ENCODE assay signal across 16 cellular contexts in the genomic region with DNA sequence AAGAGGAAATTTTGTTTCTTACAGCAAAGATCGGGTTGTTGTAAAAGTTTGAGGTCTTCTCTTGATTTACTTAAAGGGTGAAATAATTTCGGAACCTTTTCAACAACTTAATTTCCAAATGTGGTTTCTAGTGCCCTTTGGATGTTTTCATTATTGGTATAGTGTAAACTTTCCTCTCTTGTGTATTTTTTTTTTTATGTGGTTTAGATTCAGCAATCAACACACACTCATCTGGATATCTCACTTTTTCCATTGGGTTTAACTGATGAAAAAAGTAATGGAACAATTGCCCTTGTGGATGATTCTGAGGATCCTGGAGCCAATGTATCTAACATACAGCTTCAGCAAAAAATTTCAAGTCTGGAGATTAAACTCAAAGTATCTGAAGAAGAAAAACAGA.
DNase-seq lines count a peak whose midpoint lies in the region; ATAC-seq and TF ChIP-seq lines count a peak whose summit lies in the region.
"Had no signal": no experiment of that assay in that cellular context is flagged by ENCODE, and none has a peak within 500 bp of the region (broad histone marks: within the 10 kb centered on the region; RNA-seq: fewer than 3 reads in every experiment).

No MANE protein-coding gene starts in this region.

- H3K27me3 ChIP-seq in psoas muscle (ENCODE audit: insufficient read depth in 3 of 3, low read length in 2 of 3), result no peaks in the 10 kb centered on the region
- H3K27me3 ChIP-seq: BLaER1 treated with 17β-estradiol and CSF1 and Interleukin-3, amounts not matched to agents 10 nM and 100 nM had no signal

- H3K4me1 Mint-ChIP-seq in activated CD4-positive, alpha-beta T cell treated with anti-CD3 and anti-CD28 coated beads, Interleukin-2, amount 10 ng/mL, durations not matched to agents 24 days and 14 days, result peaks cover 4% of the 10 kb centered on the region
- peaks cover 12% of the 10 kb centered on the region for H3K4me1 Mint-ChIP-seq in stimulated activated naive CD8-positive, alpha-beta T cell treated with anti-CD3 and anti-CD28 coated beads, Interleukin-15, amount 100 ng/mL, for 72 hours
- H3K4me1 Mint-ChIP-seq in activated naive CD8-positive, alpha-beta T cell treated with anti-CD3 and anti-CD28 coated beads, Interleukin-2, amount 50 U/mL, for 24 hours, result peaks cover 11% of the 10 kb centered on the region
- H3K4me1 Mint-ChIP-seq in stimulated activated naive CD8-positive, alpha-beta T cell treated with anti-CD3 and anti-CD28 coated beads, Interleukin-15, Interleukin-2, amounts not matched to agents 100 ng/mL and 50 ng/mL, for 24 hours (ENCODE audit: low read depth), result peaks cover 14% of the 10 kb centered on the region
- H3K4me1 Mint-ChIP-seq: B cell had no signal

- H3K27ac Mint-ChIP-seq in activated CD4-positive, alpha-beta T cell treated with anti-CD3 and anti-CD28 coated beads, Interleukin-2, amount 10 ng/mL, durations not matched to agents 24 days and 14 days, result peak overlapping the region; percentile 64
- H3K27ac Mint-ChIP-seq in stimulated activated naive CD8-positive, alpha-beta T cell treated with anti-CD3 and anti-CD28 coated beads, Interleukin-15, amount 100 ng/mL, for 72 hours, result peak overlapping the region in 1 of 2 donors; percentile 34
- H3K27ac Mint-ChIP-seq in activated naive CD8-positive, alpha-beta T cell treated with anti-CD3 and anti-CD28 coated beads, Interleukin-2, amount 50 U/mL, for 24 hours, result peak overlapping the region; percentile 69
- no peak overlapping the region for H3K27ac Mint-ChIP-seq in stimulated activated naive CD8-positive, alpha-beta T cell treated with anti-CD3 and anti-CD28 coated beads, Interleukin-15, Interleukin-2, amounts not matched to agents 100 ng/mL and 50 ng/mL, for 24 hours
- H3K27ac Mint-ChIP-seq: B cell; CD8-positive, alpha-beta T cell had no signal

- no peak for DNase-seq in activated CD4-positive, alpha-beta T cell treated with anti-CD3 and anti-CD28 coated beads, Interleukin-2, amount 10 ng/mL, durations not matched to agents 24 days and 14 days
- no peak for DNase-seq in activated CD4-positive, alpha-beta T cell treated with anti-CD3 and anti-CD28 coated beads for 4 hours
- no peak for DNase-seq in stimulated activated naive CD8-positive, alpha-beta T cell treated with anti-CD3 and anti-CD28 coated beads, Interleukin-15, Interleukin-2, amounts not matched to agents 100 U/mL and 50 U/mL, for 24 hours
- no peak for DNase-seq in stimulated activated naive CD8-positive, alpha-beta T cell treated with anti-CD3 and anti-CD28 coated beads, Interleukin-15, amount 100 ng/mL, for 72 hours
- no peak for DNase-seq in activated naive CD8-positive, alpha-beta T cell treated with anti-CD3 and anti-CD28 coated beads, Interleukin-2, amount 50 U/mL, for 24 hours
- DNase-seq in SHP77 (lab: John Stamatoyannopoulos, UW) (no peak), psoas muscle (no peak)
- DNase-seq: 8988T; Calu3; CD8-positive, alpha-beta T cell; DMS 273 treated with DMSO at 0.1 percent for 48 hours; GM23248; HCEC 1CT had no signal

- intact Hi-C loops in activated CD4-positive, alpha-beta T cell treated with anti-CD3 and anti-CD28 coated beads, Interleukin-2, amount 10 ng/mL, durations not matched to agents 24 days and 14 days (cut with micrococcal nuclease), result loop anchor here (1.0 kb wide), 1 partner anchor 53 kb away; no protein-coding TSS in a partner anchor
- intact Hi-C loops in psoas muscle (cut with DNase I), result no loop called here

- peaks cover 4% of the 10 kb centered on the region for H3K9me3 Mint-ChIP-seq in activated CD4-positive, alpha-beta T cell treated with anti-CD3 and anti-CD28 coated beads, Interleukin-2, amount 10 ng/mL, durations not matched to agents 24 days and 14 days
- H3K9me3 Mint-ChIP-seq in stimulated activated naive CD8-positive, alpha-beta T cell treated with anti-CD3 and anti-CD28 coated beads, Interleukin-15, amount 100 ng/mL, for 72 hours, result no peaks in the 10 kb centered on the region
- no peaks in the 10 kb centered on the region for H3K9me3 Mint-ChIP-seq in activated naive CD8-positive, alpha-beta T cell treated with anti-CD3 and anti-CD28 coated beads, Interleukin-2, amount 50 U/mL, for 24 hours
- no peaks in the 10 kb centered on the region for H3K9me3 Mint-ChIP-seq in stimulated activated naive CD8-positive, alpha-beta T cell treated with anti-CD3 and anti-CD28 coated beads, Interleukin-15, Interleukin-2, amounts not matched to agents 100 ng/mL and 50 ng/mL, for 24 hours
- H3K9me3 Mint-ChIP-seq: CD8-positive, alpha-beta T cell had no signal

- H3K36me3 ChIP-seq in psoas muscle (ENCODE audit: insufficient read depth in 1 of 2, low read depth in 1 of 2), result peaks cover 0 to 36% of the 10 kb centered on the region in 2 donors

- TF ChIP-seq CTCF in psoas muscle (IDR thresholded peaks at IDR 0.05), result no peak

- ATAC-seq in stimulated activated naive CD8-positive, alpha-beta T cell treated with anti-CD3 and anti-CD28 coated beads, Interleukin-15, Interleukin-2, amounts not matched to agents 100 U/mL and 50 U/mL, for 24 hours, result peak; percentile 46
- ATAC-seq in stimulated activated naive CD8-positive, alpha-beta T cell treated with anti-CD3 and anti-CD28 coated beads, Interleukin-15, amount 100 ng/mL, for 72 hours, result no peak
- ATAC-seq in activated naive CD8-positive, alpha-beta T cell treated with anti-CD3 and anti-CD28 coated beads, Interleukin-2, amount 50 U/mL, for 24 hours, result peak; percentile 59
- no peak for ATAC-seq in psoas muscle
- ATAC-seq: CD8-positive, alpha-beta T cell had no signal

- H3K27ac ChIP-seq in psoas muscle, result no peak overlapping the region
- H3K27ac ChIP-seq: BLaER1 treated with 17β-estradiol and CSF1 and Interleukin-3, amounts not matched to agents 10 nM and 100 nM; GM23248 had no signal

- no peak overlapping the region for H3K4me3 Mint-ChIP-seq in activated CD4-positive, alpha-beta T cell treated with anti-CD3 and anti-CD28 coated beads, Interleukin-2, amount 10 ng/mL, durations not matched to agents 24 days and 14 days
- no peak overlapping the region for H3K4me3 Mint-ChIP-seq in stimulated activated naive CD8-positive, alpha-beta T cell treated with anti-CD3 and anti-CD28 coated beads, Interleukin-15, amount 100 ng/mL, for 72 hours
- H3K4me3 Mint-ChIP-seq in activated naive CD8-positive, alpha-beta T cell treated with anti-CD3 and anti-CD28 coated beads, Interleukin-2, amount 50 U/mL, for 24 hours, result no peak overlapping the region
- H3K4me3 Mint-ChIP-seq in stimulated activated naive CD8-positive, alpha-beta T cell treated with anti-CD3 and anti-CD28 coated beads, Interleukin-15, Interleukin-2, amounts not matched to agents 100 ng/mL and 50 ng/mL, for 24 hours, result peak overlapping the region; percentile 37
- H3K4me3 Mint-ChIP-seq: B cell; CD8-positive, alpha-beta T cell had no signal

- H3K4me3 ChIP-seq in psoas muscle, result no peak overlapping the region
- H3K4me3 ChIP-seq: BLaER1 treated with 17β-estradiol and CSF1 and Interleukin-3, amounts not matched to agents 10 nM and 100 nM; GM23248 had no signal

- no peaks in the 10 kb centered on the region for H3K4me1 ChIP-seq in psoas muscle
- H3K4me1 ChIP-seq: BLaER1 treated with 17β-estradiol and CSF1 and Interleukin-3, amounts not matched to agents 10 nM and 100 nM had no signal

- peaks cover 9% of the 10 kb centered on the region for H3K36me3 Mint-ChIP-seq in activated CD4-positive, alpha-beta T cell treated with anti-CD3 and anti-CD28 coated beads, Interleukin-2, amount 10 ng/mL, durations not matched to agents 24 days and 14 days (ENCODE audit: low read depth)
- peaks cover 43% of the 10 kb centered on the region for H3K36me3 Mint-ChIP-seq in activated naive CD8-positive, alpha-beta T cell treated with anti-CD3 and anti-CD28 coated beads, Interleukin-2, amount 50 U/mL, for 24 hours (ENCODE audit: low read depth)
- peaks cover 45% of the 10 kb centered on the region for H3K36me3 Mint-ChIP-seq in stimulated activated naive CD8-positive, alpha-beta T cell treated with anti-CD3 and anti-CD28 coated beads, Interleukin-15, Interleukin-2, amounts not matched to agents 100 ng/mL and 50 ng/mL, for 24 hours (ENCODE audit: low read depth)

- H3K9me3 ChIP-seq in psoas muscle, result no peaks in the 10 kb centered on the region

- H3K27me3 Mint-ChIP-seq in activated CD4-positive, alpha-beta T cell treated with anti-CD3 and anti-CD28 coated beads, Interleukin-2, amount 10 ng/mL, durations not matched to agents 24 days and 14 days, result no peaks in the 10 kb centered on the region
- H3K27me3 Mint-ChIP-seq in stimulated activated naive CD8-positive, alpha-beta T cell treated with anti-CD3 and anti-CD28 coated beads, Interleukin-15, amount 100 ng/mL, for 72 hours, result no peaks in the 10 kb centered on the region
- H3K27me3 Mint-ChIP-seq in activated naive CD8-positive, alpha-beta T cell treated with anti-CD3 and anti-CD28 coated beads, Interleukin-2, amount 50 U/mL, for 24 hours, result no peaks in the 10 kb centered on the region
- H3K27me3 Mint-ChIP-seq in stimulated activated naive CD8-positive, alpha-beta T cell treated with anti-CD3 and anti-CD28 coated beads, Interleukin-15, Interleukin-2, amounts not matched to agents 100 ng/mL and 50 ng/mL, for 24 hours, result no peaks in the 10 kb centered on the region
- H3K27me3 Mint-ChIP-seq: B cell had no signal

- 95 to 96% (median 96%) methylated on average over 2 of the region's 2 CpGs for WGBS in psoas muscle, 3 donors

Comparison
In these comparisons a context has a peak if more than half of its experiments do, and no peak if none do; other contexts are left out.
1. ATAC-seq: peak in stimulated activated naive CD8-positive, alpha-beta T cell treated with anti-CD3 and anti-CD28 coated beads, Interleukin-15, Interleukin-2, amounts not matched to agents 100 U/mL and 50 U/mL, for 24 hours (single experiment) and activated naive CD8-positive, alpha-beta T cell treated with anti-CD3 and anti-CD28 coated beads, Interleukin-2, amount 50 U/mL, for 24 hours (single experiment); none in stimulated activated naive CD8-positive, alpha-beta T cell treated with anti-CD3 and anti-CD28 coated beads, Interleukin-15, amount 100 ng/mL, for 72 hours (single experiment) and psoas muscle (0 of 4).